ENCODE assay signal across 8 cellular contexts in the genomic region with DNA sequence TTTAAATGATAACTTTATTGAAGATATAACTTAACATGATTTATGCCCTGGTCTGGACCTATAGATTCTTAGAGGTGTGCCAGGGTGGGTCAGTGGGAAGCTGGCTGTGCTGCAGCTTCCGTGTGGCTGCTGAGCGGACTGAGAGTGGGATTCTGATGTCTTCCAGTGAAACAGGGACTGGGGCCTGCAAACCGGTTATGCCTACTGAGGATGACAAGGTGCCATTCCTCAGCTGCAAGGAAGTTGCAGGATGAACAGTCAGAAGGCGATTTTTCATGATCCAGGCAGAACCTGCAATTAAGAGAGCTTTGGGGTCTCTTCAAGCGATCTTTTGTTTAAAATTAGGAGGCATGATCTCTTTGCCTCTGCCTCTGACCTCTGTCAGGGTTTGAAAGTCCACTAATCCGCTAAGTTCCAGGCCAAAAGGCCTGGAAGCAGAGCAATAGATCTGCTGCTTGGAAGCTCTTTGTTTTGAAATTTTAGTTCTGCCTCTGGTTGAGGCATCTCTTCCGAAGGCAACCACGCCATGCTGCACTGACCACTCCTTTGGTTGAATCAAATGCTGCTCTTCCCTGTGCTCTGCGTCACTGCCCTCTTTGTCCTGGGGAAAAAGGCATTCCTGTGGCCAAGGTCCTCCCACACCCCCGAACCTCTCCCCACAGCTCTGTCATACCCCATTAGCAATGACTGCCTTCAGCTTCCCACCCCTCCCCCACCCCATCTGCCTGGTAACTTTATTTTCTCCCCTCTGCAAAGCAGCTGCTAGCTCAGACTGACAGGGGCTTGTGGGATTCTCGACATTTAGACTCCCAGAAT. TPM values are rescaled to one million over a fixed set of nuclear protein-coding genes. Genes with fewer than 3 reads are reported as not detected.
DNase-seq lines count a peak whose midpoint lies in the region; ATAC-seq lines count a peak whose summit lies in the region.

No MANE protein-coding gene starts in this region.

- H3K27me3 Mint-ChIP-seq in stimulated activated naive CD8-positive, alpha-beta T cell treated with anti-CD3 and anti-CD28 coated beads, Interleukin-15, amount 100 ng/mL, for 72 hours: no peaks in the 10 kb centered on the region
- H3K27me3 Mint-ChIP-seq in T-helper 17 cell: no peaks in the 10 kb centered on the region

- no peak overlapping the region for H3K27ac Mint-ChIP-seq in stimulated activated naive CD8-positive, alpha-beta T cell treated with anti-CD3 and anti-CD28 coated beads, Interleukin-15, amount 100 ng/mL, for 72 hours
- peak overlapping the region; percentile 98 for H3K27ac Mint-ChIP-seq in T-helper 17 cell

- H3K4me3 Mint-ChIP-seq in stimulated activated naive CD8-positive, alpha-beta T cell treated with anti-CD3 and anti-CD28 coated beads, Interleukin-15, amount 100 ng/mL, for 72 hours: peak overlapping the region in 1 of 2 donors; percentile 49
- H3K4me3 Mint-ChIP-seq in T-helper 17 cell: peak overlapping the region; percentile 94

- no peaks in the 10 kb centered on the region for H3K9me3 ChIP-seq in T-helper 17 cell (ENCODE audit: control insufficient read depth, low read length, poor library complexity, severe bottlenecking)

- H3K9me3 Mint-ChIP-seq in stimulated activated naive CD8-positive, alpha-beta T cell treated with anti-CD3 and anti-CD28 coated beads, Interleukin-15, amount 100 ng/mL, for 72 hours: no peaks in the 10 kb centered on the region

- ATAC-seq in stimulated activated naive CD8-positive, alpha-beta T cell treated with anti-CD3 and anti-CD28 coated beads, Interleukin-15, Interleukin-2, amounts not matched to agents 100 U/mL and 50 U/mL, for 24 hours: no peak
- no peak for ATAC-seq in stimulated activated naive CD8-positive, alpha-beta T cell treated with anti-CD3 and anti-CD28 coated beads, Interleukin-15, amount 100 ng/mL, for 72 hours
- no peak for ATAC-seq in T-helper 17 cell
- no peak for ATAC-seq in HG02610 (IDR thresholded peaks at IDR 0.05; ENCODE audit: unreplicated experiment)

- peaks cover 63% of the 10 kb centered on the region for H3K4me1 Mint-ChIP-seq in stimulated activated naive CD8-positive, alpha-beta T cell treated with anti-CD3 and anti-CD28 coated beads, Interleukin-15, amount 100 ng/mL, for 72 hours
- peaks cover 37% of the 10 kb centered on the region for H3K4me1 Mint-ChIP-seq in T-helper 17 cell

- peak; percentile 24 for DNase-seq in stimulated activated naive CD8-positive, alpha-beta T cell treated with anti-CD3 and anti-CD28 coated beads, Interleukin-15, Interleukin-2, amounts not matched to agents 100 U/mL and 50 U/mL, for 24 hours
- DNase-seq in stimulated activated naive CD8-positive, alpha-beta T cell treated with anti-CD3 and anti-CD28 coated beads, Interleukin-15, amount 100 ng/mL, for 72 hours: no peak
- DNase-seq in T-helper 17 cell (no peak), iPS-NIHi11 (ENCODE audit: low spot score) (peak; percentile 47), germinal center (ENCODE audit: low spot score) (no peak), NCI-H1930 (lab: John Stamatoyannopoulos, UW) (no peak)
- DNase-seq in stimulated activated CD4-positive, alpha-beta T cell treated with anti-CD3 and anti-CD28 coated beads, Interleukin-12 subunit alpha, Interleukin-12 subunit beta, amount 100 ng/mL, for 4 hours: no peak

- peaks cover 2% of the 10 kb centered on the region for H3K36me3 Mint-ChIP-seq in T-helper 17 cell (ENCODE audit: low read depth)

RNA-seq across cellular contexts. Expression of gene TMEM169, which starts 2.0 kb away (rescaled TPM):
- total RNA-seq in T-helper 17 cell: 1 to 10 TPM; 1.6 to 2.2 TPM

RNA-seq across cellular contexts. Expression of gene PECR, which starts 2.1 kb away (rescaled TPM):
- total RNA-seq in T-helper 17 cell: 10 to 100 TPM; 16.9 to 18.7 TPM

RNA-seq across cellular contexts. Expression of gene XRCC5, which starts 25.5 kb away (rescaled TPM):
- total RNA-seq in T-helper 17 cell: 100 to 1,000 TPM; 151 to 161 TPM

Comparison
In these comparisons a context has a peak if more than half of its experiments do, and no peak if none do; other contexts are left out.
1. DNase-seq: peak in stimulated activated naive CD8-positive, alpha-beta T cell treated with anti-CD3 and anti-CD28 coated beads, Interleukin-15, Interleukin-2, amounts not matched to agents 100 U/mL and 50 U/mL, for 24 hours (single experiment) and iPS-NIHi11 (single experiment); none in stimulated activated naive CD8-positive, alpha-beta T cell treated with anti-CD3 and anti-CD28 coated beads, Interleukin-15, amount 100 ng/mL, for 72 hours (0 of 2), T-helper 17 cell (0 of 3), germinal center (single experiment), stimulated activated CD4-positive, alpha-beta T cell treated with anti-CD3 and anti-CD28 coated beads, Interleukin-12 subunit alpha, Interleukin-12 subunit beta, amount 100 ng/mL, for 4 hours (single experiment) and NCI-H1930 (0 of 2).